ENCODE assay signal across 17 cellular contexts in genomic region chr1:56097713-56098112, GRCh38.
"Had no signal": no experiment of that assay in that cellular context is flagged by ENCODE, and none has a peak within 500 bp of the region (broad histone marks: within the 10 kb centered on the region; RNA-seq: fewer than 3 reads in every experiment).

No MANE protein-coding gene starts in this region.

- H3K4me1 ChIP-seq: thyroid gland, upper lobe of left lung had no signal

- H3K36me3 ChIP-seq: esophagus muscularis mucosa, heart left ventricle, thyroid gland, upper lobe of left lung, vagina had no signal

- H3K4me1 Mint-ChIP-seq: naive thymus-derived CD4-positive, alpha-beta T cell; nephron progenitor cell had no signal

- H3K4me3 Mint-ChIP-seq: naive thymus-derived CD4-positive, alpha-beta T cell; nephron progenitor cell had no signal

- H3K27ac Mint-ChIP-seq: naive thymus-derived CD4-positive, alpha-beta T cell; nephron progenitor cell had no signal

- H3K36me3 Mint-ChIP-seq: naive thymus-derived CD4-positive, alpha-beta T cell had no signal

- H3K4me2 ChIP-seq: smooth muscle cell had no signal

- H3K9me3 ChIP-seq: esophagus muscularis mucosa, thyroid gland, upper lobe of left lung, vagina had no signal

- H3K4me3 ChIP-seq: dorsolateral prefrontal cortex, esophagus muscularis mucosa, heart left ventricle, smooth muscle cell, thyroid gland, upper lobe of left lung, vagina had no signal

- H3K27me3 Mint-ChIP-seq: naive thymus-derived CD4-positive, alpha-beta T cell had no signal

- DNase-seq: cortex of kidney; dorsolateral prefrontal cortex; effector CD8-positive, alpha-beta T cell; heart left ventricle; hippocampal formation; mammary epithelial cell; naive thymus-derived CD4-positive, alpha-beta T cell; nephron progenitor cell; posterior cingulate gyrus; stimulated activated CD4-positive, alpha-beta T cell treated with anti-CD3 and anti-CD28 coated beads, Interleukin-2, amount 100 ng/mL, for 48 hours; stimulated activated naive CD4-positive, alpha-beta T cell treated with Interleukin-2 at 50 U/mL for 16 hours; thyroid gland; upper lobe of left lung had no signal

- H3K27me3 ChIP-seq: esophagus muscularis mucosa, heart left ventricle, thyroid gland, upper lobe of left lung, vagina had no signal

- H3K27ac ChIP-seq: dorsolateral prefrontal cortex, epithelial cell of prostate, esophagus muscularis mucosa, heart left ventricle, thyroid gland, upper lobe of left lung, vagina had no signal
